16 cellular contexts compared by ENCODE assay signal in genomic region chr11:74990941-74991340, GRCh38. TPM values are rescaled to one million over a fixed set of nuclear protein-coding genes. Genes with fewer than 3 reads are reported as not detected.
DNase-seq lines count a peak whose midpoint lies in the region; ATAC-seq and TF ChIP-seq lines count a peak whose summit lies in the region.
"Had no signal": no experiment of that assay in that cellular context is flagged by ENCODE, and none has a peak within 500 bp of the region (broad histone marks: within the 10 kb centered on the region; RNA-seq: fewer than 3 reads in every experiment).

No MANE protein-coding gene starts in this region.

- peaks cover 52% of the 10 kb centered on the region for H3K79me2 ChIP-seq in DND-41 (ENCODE audit: insufficient read depth, low read length)

- H3K9me3 ChIP-seq in DND-41 (ENCODE audit: insufficient read depth, low read length, severe bottlenecking): no peaks in the 10 kb centered on the region
- no peaks in the 10 kb centered on the region for H3K9me3 ChIP-seq in KOPT-K1 (ENCODE audit: insufficient read depth, low read length, poor library complexity, severe bottlenecking)
- H3K9me3 ChIP-seq: tibial artery had no signal

- TF ChIP-seq CTCF in DND-41 (IDR thresholded peaks at IDR 0.05; ENCODE audit: borderline replicate concordance, extremely low read depth, low read length, poor library complexity, severe bottlenecking): no peak
- TF ChIP-seq CTCF in nephron (IDR thresholded peaks at IDR 0.05; ENCODE audit: unreplicated experiment in 3 of 3): no peak

- H3K9me3 Mint-ChIP-seq in activated T-helper 17 cell treated with anti-CD3 and anti-CD28 coated beads, Interleukin-2, amount 50 U/mL, for 72 hours: no peaks in the 10 kb centered on the region
- no peaks in the 10 kb centered on the region for H3K9me3 Mint-ChIP-seq in nephron
- H3K9me3 Mint-ChIP-seq: activated naive CD4-positive, alpha-beta T cell treated with anti-CD3 and anti-CD28 coated beads for 36 hours had no signal

- no peaks in the 10 kb centered on the region for H3K27me3 ChIP-seq in DND-41 (ENCODE audit: insufficient read depth, low read length, poor library complexity)
- H3K27me3 ChIP-seq: tibial artery had no signal

- peak overlapping the region; percentile 73 for H3K4me2 ChIP-seq in DND-41 (ENCODE audit: insufficient read depth, low read length)

- peaks cover 24% of the 10 kb centered on the region for H3K36me3 Mint-ChIP-seq in activated T-helper 17 cell treated with anti-CD3 and anti-CD28 coated beads, Interleukin-2, amount 50 U/mL, for 72 hours (ENCODE audit: low read depth)
- no peaks in the 10 kb centered on the region for H3K36me3 Mint-ChIP-seq in nephron (ENCODE audit: low read depth)

- DNase-seq in DND-41 (no peak), foreskin melanocyte (no peak), midbrain (lab: John Stamatoyannopoulos, UW) (no peak)
- DNase-seq: activated CD8-positive, alpha-beta memory T cell treated with anti-CD3 and anti-CD28 coated beads, Interleukin-2, amount 10 ng/mL, durations not matched to agents 7 days and 5 days; activated naive CD4-positive, alpha-beta T cell treated with anti-CD3 and anti-CD28 coated beads for 36 hours; foreskin fibroblast; NCI-H1930; NCI-H446 treated with DMSO at 0.1 percent for 48 hours; SHP77; T-helper 9 cell; tibial artery had no signal

- peaks cover 41% of the 10 kb centered on the region for H3K4me1 ChIP-seq in DND-41 (ENCODE audit: insufficient read depth, low read length)

- H4K20me1 ChIP-seq in DND-41 (ENCODE audit: insufficient read depth, low read length): peaks cover 6% of the 10 kb centered on the region; the same call in 1 of the 2 replicates

- H3K36me3 ChIP-seq in DND-41 (ENCODE audit: insufficient read depth, low read length) (peaks cover 24% of the 10 kb centered on the region), KOPT-K1 (ENCODE audit: insufficient read depth, low read length) (peaks cover 54% of the 10 kb centered on the region)

- no peak overlapping the region for H2AFZ ChIP-seq in DND-41 (ENCODE audit: low read depth, low read length)

- H3K27ac ChIP-seq in DND-41 (ENCODE audit: low read length): peak overlapping the region; percentile 13; the same call in 1 of the 2 replicates
- peak overlapping the region; percentile 11 for H3K27ac ChIP-seq in KOPT-K1 (ENCODE audit: low read depth, low read length, poor library complexity, severe bottlenecking)
- H3K27ac ChIP-seq: tibial artery had no signal

- no peak overlapping the region for H3K9ac ChIP-seq in DND-41 (ENCODE audit: low read depth, low read length)

- no peaks in the 10 kb centered on the region for H3K27me3 Mint-ChIP-seq in activated T-helper 17 cell treated with anti-CD3 and anti-CD28 coated beads, Interleukin-2, amount 50 U/mL, for 72 hours
- H3K27me3 Mint-ChIP-seq in nephron (ENCODE audit: low read depth): no peaks in the 10 kb centered on the region
- H3K27me3 Mint-ChIP-seq: activated CD8-positive, alpha-beta memory T cell treated with anti-CD3 and anti-CD28 coated beads, Interleukin-2, amount 10 ng/mL, durations not matched to agents 7 days and 5 days had no signal

- ATAC-seq in DND-41 (ENCODE audit: insufficient read depth, low read depth) (no peak), GM19452 (IDR thresholded peaks at IDR 0.05; ENCODE audit: unreplicated experiment) (no peak), HG03460 (IDR thresholded peaks at IDR 0.05; ENCODE audit: unreplicated experiment) (no peak)
- no peak for ATAC-seq in activated T-helper 17 cell treated with anti-CD3 and anti-CD28 coated beads, Interleukin-2, amount 50 U/mL, for 72 hours (replicated peaks)
- ATAC-seq: activated CD8-positive, alpha-beta memory T cell treated with anti-CD3 and anti-CD28 coated beads, Interleukin-2, amount 10 ng/mL, durations not matched to agents 7 days and 5 days had no signal

- peak overlapping the region; percentile 93 for H3K4me3 Mint-ChIP-seq in activated T-helper 17 cell treated with anti-CD3 and anti-CD28 coated beads, Interleukin-2, amount 50 U/mL, for 72 hours
- H3K4me3 Mint-ChIP-seq in nephron: peak overlapping the region; percentile 59 to 91 (median 78)

- peak overlapping the region; percentile 2 for H3K27ac Mint-ChIP-seq in activated T-helper 17 cell treated with anti-CD3 and anti-CD28 coated beads, Interleukin-2, amount 50 U/mL, for 72 hours
- H3K27ac Mint-ChIP-seq in nephron: no peak overlapping the region
- H3K27ac Mint-ChIP-seq: activated CD8-positive, alpha-beta memory T cell treated with anti-CD3 and anti-CD28 coated beads, Interleukin-2, amount 10 ng/mL, durations not matched to agents 7 days and 5 days; activated naive CD4-positive, alpha-beta T cell treated with anti-CD3 and anti-CD28 coated beads for 36 hours had no signal

- peak overlapping the region in 1 of 2 experiments; percentile 69; a peak in 1 of 4 replicates for H3K4me3 ChIP-seq in DND-41 (ENCODE audit: low read depth in 1 of 2, low read length in 2 of 2)
- H3K4me3 ChIP-seq: tibial artery had no signal

- peaks cover 17% of the 10 kb centered on the region for H3K4me1 Mint-ChIP-seq in activated T-helper 17 cell treated with anti-CD3 and anti-CD28 coated beads, Interleukin-2, amount 50 U/mL, for 72 hours
- H3K4me1 Mint-ChIP-seq in nephron: peaks cover 10% of the 10 kb centered on the region

RNA-seq across cellular contexts. Expression of gene NEU3, which starts 2.2 kb away (rescaled TPM):
- 10 to 100 TPM; 19.5 to 26.4 TPM for total RNA-seq in activated T-helper 17 cell treated with anti-CD3 and anti-CD28 coated beads, Interleukin-2, amount 50 U/mL, for 72 hours

RNA-seq across cellular contexts. Expression of gene SPCS2, which starts 41.9 kb away (rescaled TPM):
- total RNA-seq in activated T-helper 17 cell treated with anti-CD3 and anti-CD28 coated beads, Interleukin-2, amount 50 U/mL, for 72 hours: 100 to 1,000 TPM; 143 to 195 TPM

RNA-seq across cellular contexts. Expression of gene XRRA1, which starts 42.0 kb away (rescaled TPM):
- 10 to 100 TPM; 30.1 to 41.0 TPM for total RNA-seq in activated T-helper 17 cell treated with anti-CD3 and anti-CD28 coated beads, Interleukin-2, amount 50 U/mL, for 72 hours
